ENCODE assay signal across 29 cellular contexts in genomic region chr3:49512791-49513355, GRCh38. TPM values are rescaled to one million over a fixed set of nuclear protein-coding genes. Genes with fewer than 3 reads are reported as not detected.
DNase-seq lines count a peak whose midpoint lies in the region; ATAC-seq, FAIRE-seq and TF ChIP-seq lines count a peak whose summit lies in the region.
"Had no signal": no experiment of that assay in that cellular context is flagged by ENCODE, and none has a peak within 500 bp of the region (broad histone marks: within the 10 kb centered on the region; RNA-seq: fewer than 3 reads in every experiment).

No MANE protein-coding gene starts in this region.

- no peaks in the 10 kb centered on the region; the same call in 1 of the 2 replicates for H3K79me2 ChIP-seq in PC-3 (ENCODE audit: low read length)
- H3K79me2 ChIP-seq in hepatocyte, result peaks cover 47% of the 10 kb centered on the region
- peaks cover 1% of the 10 kb centered on the region for H3K79me2 ChIP-seq in trophoblast cell (ENCODE audit: control insufficient read depth, insufficient read depth, low read length, poor library complexity)

- no peak overlapping the region for H2BK12ac ChIP-seq in trophoblast cell (ENCODE audit: low read length)

- H2AK5ac ChIP-seq in trophoblast cell (ENCODE audit: low read length), result no peak overlapping the region

- no peak overlapping the region for H4K12ac ChIP-seq in trophoblast cell (ENCODE audit: low read depth, low read length)

- H2AFZ ChIP-seq in PC-3 (ENCODE audit: low read length), result no peak overlapping the region
- no peak overlapping the region for H2AFZ ChIP-seq in hepatocyte
- no peak overlapping the region for H2AFZ ChIP-seq in trophoblast cell (ENCODE audit: insufficient read depth, low read length, poor library complexity)
- H2AFZ ChIP-seq: GM23248 had no signal

- DNase-seq in PC-3 (peak; percentile 10), hepatocyte (ENCODE audit: low spot score) (no peak), trophoblast cell (peak; percentile 84 to 96), type B pancreatic cell (ENCODE audit: extremely low spot score, unreplicated experiment) (no peak), WTC11 (ENCODE audit: low spot score) (no peak), RCC 7860 (ENCODE audit: low spot score) (no peak)
- no peak for DNase-seq in activated effector memory CD4-positive, alpha-beta T cell treated with anti-CD3 and anti-CD28 coated beads, Interleukin-2, amount 50 U/mL, for 16 hours
- DNase-seq: ACHN; CD4-positive, alpha-beta memory T cell; DMS153; GM23248; H9; HFFc6; KBM-7; MM.1S; NCI-H1092; NCI-H1436; NCI-H187 treated with DMSO at 0.1 percent for 48 hours; NCI-H2227 treated with DMSO at 0.1 percent for 48 hours; NCI-H510A treated with DMSO at 0.1 percent for 48 hours; NCI-H748 treated with DMSO at 0.1 percent for 48 hours; NK-92 treated with Interleukin-12 subunit alpha and Interleukin-12 subunit beta, amount 100 ng/mL, for 24 hours; Peyer's patch; SJCRH30 had no signal

- peak overlapping the region; percentile 46 for H4K91ac ChIP-seq in trophoblast cell (ENCODE audit: low read depth, low read length)

- CTCF ChIA-PET in PC-3 (lab: Charles Lee), result no interaction called here
- CTCF ChIA-PET in WTC11 (lab: Charles Lee), result interaction anchor here (2.0 kb wide), 1 partner anchor 26 kb away, joined by 5 read pairs; no protein-coding TSS in a partner anchor

- no peak overlapping the region for H4K8ac ChIP-seq in trophoblast cell (ENCODE audit: low read depth, low read length)

- no peak overlapping the region for H3K23ac ChIP-seq in trophoblast cell (ENCODE audit: low read length)

- no peaks in the 10 kb centered on the region for H3K27me3 ChIP-seq in PC-3 (ENCODE audit: low read length)
- no peaks in the 10 kb centered on the region for H3K27me3 ChIP-seq in hepatocyte
- H3K27me3 ChIP-seq in trophoblast cell (ENCODE audit: insufficient read depth, low read length), result no peaks in the 10 kb centered on the region
- no peaks in the 10 kb centered on the region for H3K27me3 ChIP-seq in gastroesophageal sphincter
- H3K27me3 ChIP-seq: BLaER1, Peyer's patch, SJCRH30 had no signal

- peak overlapping the region; percentile 74 for H2BK5ac ChIP-seq in trophoblast cell (ENCODE audit: low read depth, low read length, poor library complexity)

- H3K4me2 ChIP-seq in PC-3 (ENCODE audit: low read length) (no peak overlapping the region), hepatocyte (peak overlapping the region; percentile 44), trophoblast cell (ENCODE audit: low read length) (peak overlapping the region; percentile 32)
- H3K4me2 ChIP-seq: BLaER1 had no signal

- intact Hi-C loops in PC-3 (cut with micrococcal nuclease), result no loop called here

- peaks cover 4% of the 10 kb centered on the region for H3K9me3 Mint-ChIP-seq in type B pancreatic cell
- H3K9me3 Mint-ChIP-seq in WTC11, result no peaks in the 10 kb centered on the region
- H3K9me3 Mint-ChIP-seq: CD4-positive, alpha-beta memory T cell; H9; HFFc6 had no signal

- no peaks in the 10 kb centered on the region for H3F3A ChIP-seq in PC-3 (ENCODE audit: low read length, unreplicated experiment)

- BruUV-seq in PC-3 (replicated peaks; lab: Mats Ljungman, UMichigan), result no TSS peak

- no peak for ATAC-seq in PC-3
- no peak for ATAC-seq in gastroesophageal sphincter
- no peak for ATAC-seq in WTC11

- no peak overlapping the region for H3K4ac ChIP-seq in trophoblast cell (ENCODE audit: low read depth, low read length)

- no peak for TF ChIP-seq EP300 in gastroesophageal sphincter (IDR thresholded peaks at IDR 0.05)

- 71% methylated on average over 1 of the region's 1 CpG for WGBS in hepatocyte (ENCODE audit: low lambda C conversion rate, missing lambda C conversion rate)
- WGBS in trophoblast cell (ENCODE audit: extremely low coverage, insufficient coverage, insufficient read length), result no CpG with 5 or more reads among the region's 1 CpG
- whole genome bisulfite sequencing in gastroesophageal sphincter (ENCODE audit: low coverage in 1 of 2), 2 donors, result no CpG with 5 or more reads among the region's 1 CpG

- peaks cover 36% of the 10 kb centered on the region for H3K36me3 ChIP-seq in PC-3 (ENCODE audit: low read depth, low read length)
- H3K36me3 ChIP-seq in hepatocyte (replicated peaks; ENCODE audit: insufficient read depth, low read depth), result no peaks in the 10 kb centered on the region
- peaks cover 25 to 39% of the 10 kb centered on the region in 2 experiments for H3K36me3 ChIP-seq in trophoblast cell (ENCODE audit: control insufficient read depth in 1 of 2, insufficient read depth in 2 of 2, low read length in 2 of 2)
- peaks cover 0 to 75% of the 10 kb centered on the region in 2 donors for H3K36me3 ChIP-seq in gastroesophageal sphincter

- H3K4me1 Mint-ChIP-seq in type B pancreatic cell (ENCODE audit: unreplicated experiment) (peaks cover 10% of the 10 kb centered on the region), WTC11 (no peaks in the 10 kb centered on the region)
- H3K4me1 Mint-ChIP-seq: H9 had no signal

- no peak overlapping the region for H3K4me3 ChIP-seq in PC-3 (ENCODE audit: low read length)
- no peak overlapping the region for H3K4me3 ChIP-seq in hepatocyte
- H3K4me3 ChIP-seq in trophoblast cell (ENCODE audit: low read depth, low read length), result no peak overlapping the region
- H3K4me3 ChIP-seq in gastroesophageal sphincter, result no peak overlapping the region
- H3K4me3 ChIP-seq: BLaER1, GM23248, Peyer's patch, SJCRH30 had no signal

- H3K27ac ChIP-seq in PC-3 (ENCODE audit: low read length), result no peak overlapping the region
- H3K27ac ChIP-seq in hepatocyte, result peak overlapping the region; percentile 38
- H3K27ac ChIP-seq in trophoblast cell (ENCODE audit: low read depth, low read length), result peak overlapping the region; percentile 81
- no peak overlapping the region for H3K27ac ChIP-seq in gastroesophageal sphincter
- H3K27ac ChIP-seq: BLaER1, GM23248, HL-60, Peyer's patch, SJCRH30 had no signal

- H3K9me3 ChIP-seq in PC-3 (ENCODE audit: low read length), result no peaks in the 10 kb centered on the region
- H3K9me3 ChIP-seq in hepatocyte (ENCODE audit: low read depth), result no peaks in the 10 kb centered on the region
- H3K9me3 ChIP-seq in trophoblast cell (ENCODE audit: insufficient read depth, low read depth, low read length), result no peaks in the 10 kb centered on the region
- no peaks in the 10 kb centered on the region for H3K9me3 ChIP-seq in gastroesophageal sphincter
- H3K9me3 ChIP-seq: BLaER1, Peyer's patch, SJCRH30 had no signal

- TF ChIP-seq CTCF in PC-3 (conservative IDR thresholded peaks at IDR 0.05; ENCODE audit: low read depth, low read length) (no peak), hepatocyte (IDR thresholded peaks at IDR 0.05; ENCODE audit: poor library complexity) (no peak), type B pancreatic cell (conservative IDR thresholded peaks at IDR 0.05) (no peak), gastroesophageal sphincter (IDR thresholded peaks at IDR 0.05) (no peak), WTC11 (IDR thresholded peaks at IDR 0.05) (no peak)

- H3K27me3 Mint-ChIP-seq in type B pancreatic cell (no peaks in the 10 kb centered on the region), WTC11 (ENCODE audit: low read depth) (no peaks in the 10 kb centered on the region)
- H3K27me3 Mint-ChIP-seq: CD4-positive, alpha-beta memory T cell had no signal

- peak overlapping the region; percentile 50 for H3K14ac ChIP-seq in trophoblast cell (ENCODE audit: low read length)

- H3K4me3 Mint-ChIP-seq in type B pancreatic cell (peak overlapping the region; percentile 74), WTC11 (no peak overlapping the region)
- H3K4me3 Mint-ChIP-seq: CD4-positive, alpha-beta memory T cell; H9; HFFc6 had no signal

- peaks cover 24% of the 10 kb centered on the region for H3K36me3 Mint-ChIP-seq in type B pancreatic cell
- peaks cover 47% of the 10 kb centered on the region for H3K36me3 Mint-ChIP-seq in WTC11

- H4K20me1 ChIP-seq in PC-3 (ENCODE audit: low read length), result no peaks in the 10 kb centered on the region
- H4K20me1 ChIP-seq in hepatocyte (ENCODE audit: insufficient read depth, poor library complexity, severe bottlenecking), result no peaks in the 10 kb centered on the region

- H3K27ac Mint-ChIP-seq in type B pancreatic cell, result peak overlapping the region; percentile 99
- H3K27ac Mint-ChIP-seq in WTC11, result no peak overlapping the region
- H3K27ac Mint-ChIP-seq: HFFc6 had no signal

- FAIRE-seq in RCC 7860 (lab: Jason Lieb, UNC), result no peak
- FAIRE-seq: G401.6 had no signal

- POLR2A ChIA-PET in PC-3 (lab: Charles Lee; ENCODE audit: unreplicated experiment) (no interaction called here), WTC11 (lab: Charles Lee) (interaction anchor here (0.6 to 1.0 kb wide), 2 partner anchors 14 to 44 kb away, joined by 3 to 4 read pairs; no protein-coding TSS in a partner anchor)

- H2BK120ac ChIP-seq in trophoblast cell (ENCODE audit: insufficient read depth, low read length, poor library complexity), result no peak overlapping the region

- H3K79me1 ChIP-seq in trophoblast cell (ENCODE audit: low read length), result peaks cover 10% of the 10 kb centered on the region

- no peak overlapping the region for H3K18ac ChIP-seq in trophoblast cell (ENCODE audit: low read length)

- H3K4me1 ChIP-seq in PC-3 (ENCODE audit: insufficient read depth, low read length) (no peaks in the 10 kb centered on the region), hepatocyte (ENCODE audit: insufficient read depth) (no peaks in the 10 kb centered on the region), trophoblast cell (ENCODE audit: control insufficient read depth in 1 of 2, insufficient read depth in 2 of 2, low read length in 2 of 2) (peaks cover 5 to 12% of the 10 kb centered on the region in 2 experiments), gastroesophageal sphincter (peaks cover 0 to 4% (median 0%) of the 10 kb centered on the region in 3 donors)
- H3K4me1 ChIP-seq: BLaER1, Peyer's patch, SJCRH30 had no signal

- H3K9me2 ChIP-seq in PC-3 (replicated peaks; ENCODE audit: low read length), result no peaks in the 10 kb centered on the region
- H3K9me2 ChIP-seq in hepatocyte (replicated peaks; ENCODE audit: insufficient read depth), result no peaks in the 10 kb centered on the region

- no peak overlapping the region for H3K9ac ChIP-seq in PC-3 (ENCODE audit: low read length)
- no peak overlapping the region for H3K9ac ChIP-seq in trophoblast cell (ENCODE audit: low read length)
- H3K9ac ChIP-seq: BLaER1, GM23248 had no signal

- no peak for TF ChIP-seq POLR2A in gastroesophageal sphincter (IDR thresholded peaks at IDR 0.05)

RNA-seq across cellular contexts. Expression of gene BSN, which starts 41.4 kb away (rescaled TPM):
- total RNA-seq in PC-3 (2014; rRNA removed) (0.80 and 0.92 TPM in 2 replicates), hepatocyte (0.16 and 0.37 TPM in 2 replicates), type B pancreatic cell (ENCODE audit: low replicate concordance) (3.9 and 4.0 TPM in 2 replicates), gastroesophageal sphincter (under 1 TPM; 0.37 to 0.81 (median 0.73) TPM), WTC11 (2021) (1.7 to 2.8 TPM (median 2.4 TPM) in 3 replicates)
- polyA plus RNA-seq in hepatocyte, result 0.44 and 0.66 TPM in 2 replicates
- 0.29 and 0.34 TPM in 2 replicates for polyA plus RNA-seq in trophoblast cell (2013)
- total RNA-seq: HT-29 had no signal

RNA-seq across cellular contexts. Expression of gene DAG1, which starts 42.8 kb away (rescaled TPM):
- total RNA-seq in PC-3 (2014; rRNA removed) (111 and 114 TPM in 2 replicates), hepatocyte (59.9 and 63.7 TPM in 2 replicates), type B pancreatic cell (ENCODE audit: low replicate concordance) (84.3 and 126 TPM in 2 replicates), gastroesophageal sphincter (100 to 1,000 TPM in 3 of 4 donors, 10 to 100 TPM in 1; 74.2 to 195 (median 123) TPM), WTC11 (2021) (113 to 119 TPM (median 115 TPM) in 3 replicates)
- 44.6 and 50.3 TPM in 2 replicates for polyA plus RNA-seq in hepatocyte
- polyA plus RNA-seq in trophoblast cell (2013), result 255 and 272 TPM in 2 replicates

Comparison
In these comparisons a context has a peak if more than half of its experiments do, and no peak if none do; other contexts are left out.
1. DNase-seq: peak in PC-3 (single experiment) and trophoblast cell (2 of 2); none in hepatocyte (single experiment), type B pancreatic cell (single experiment), WTC11 (single experiment), RCC 7860 (single experiment) and activated effector memory CD4-positive, alpha-beta T cell treated with anti-CD3 and anti-CD28 coated beads, Interleukin-2, amount 50 U/mL, for 16 hours (single experiment).
2. H3K27ac ChIP-seq: peak in hepatocyte (single experiment) and trophoblast cell (single experiment); none in PC-3 (single experiment) and gastroesophageal sphincter (0 of 4).